In the genomic region with DNA sequence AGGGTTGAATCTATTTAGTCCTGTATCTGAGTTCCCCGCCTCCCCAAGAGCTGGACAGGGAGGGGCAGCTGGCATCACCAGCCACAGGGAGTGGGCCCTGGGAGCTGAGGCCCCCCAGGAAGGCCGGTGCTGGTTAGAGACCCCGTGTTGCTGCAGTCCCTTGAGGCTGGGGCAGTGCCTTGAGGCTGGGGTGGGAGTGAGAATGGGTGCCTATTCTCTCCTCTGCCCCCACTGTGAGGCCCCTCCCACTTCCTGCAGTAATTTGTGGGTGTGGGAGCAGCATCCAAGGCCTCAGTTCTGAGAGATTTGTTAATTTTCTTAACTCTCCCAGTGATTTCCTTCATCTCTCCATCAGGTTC, we compare ENCODE assay signal across 9 cellular contexts. TPM values are rescaled to one million over a fixed set of nuclear protein-coding genes. Genes with fewer than 3 reads are reported as not detected.
DNase-seq lines count a peak whose midpoint lies in the region; ATAC-seq, FAIRE-seq and TF ChIP-seq lines count a peak whose summit lies in the region.
"Had no signal": no experiment of that assay in that cellular context is flagged by ENCODE, and none has a peak within 500 bp of the region (broad histone marks: within the 10 kb centered on the region; RNA-seq: fewer than 3 reads in every experiment).

No MANE protein-coding gene starts in this region.

- H3K27ac ChIP-seq in endothelial cell of umbilical vein (ENCODE audit: insufficient read depth, low read depth, low read length) = peak overlapping the region; percentile 98

- peak overlapping the region; percentile 10; the same call in 1 of the 2 replicates for H3K4me3 Mint-ChIP-seq in HFFc6
- peak overlapping the region; percentile 48 for H3K4me3 Mint-ChIP-seq in activated CD4-positive, alpha-beta T cell treated with anti-CD3 and anti-CD28 coated beads, Interleukin-2, amount 10 ng/mL, durations not matched to agents 7 days and 5 days

- no peak overlapping the region for H3K4me3 ChIP-seq in endothelial cell of umbilical vein (replicated peaks in 1 of 3; ENCODE audit: insufficient read depth in 1 of 3, low read depth in 1 of 3, low read length in 3 of 3)

- H3K36me3 Mint-ChIP-seq in HFFc6 (ENCODE audit: low read depth) = peaks cover 8% of the 10 kb centered on the region
- peaks cover 15% of the 10 kb centered on the region for H3K36me3 Mint-ChIP-seq in activated CD4-positive, alpha-beta T cell treated with anti-CD3 and anti-CD28 coated beads, Interleukin-2, amount 10 ng/mL, durations not matched to agents 7 days and 5 days (ENCODE audit: low read depth)

- peaks cover 2% of the 10 kb centered on the region for H3K27me3 Mint-ChIP-seq in HFFc6 (ENCODE audit: insufficient read depth)
- no peaks in the 10 kb centered on the region for H3K27me3 Mint-ChIP-seq in activated CD4-positive, alpha-beta T cell treated with anti-CD3 and anti-CD28 coated beads, Interleukin-2, amount 10 ng/mL, durations not matched to agents 7 days and 5 days

- TF ChIP-seq CTCF in HFFc6 (IDR thresholded peaks at IDR 0.05) (no peak), endothelial cell of umbilical vein (IDR thresholded peaks at IDR 0.05; ENCODE audit: extremely low read depth in 1 of 2, insufficient read depth in 1 of 2, low read depth in 1 of 2, low read length in 2 of 2) (no peak)

- no peaks in the 10 kb centered on the region for H3K9me1 ChIP-seq in endothelial cell of umbilical vein (replicated peaks; ENCODE audit: control insufficient read depth, extremely low read depth, insufficient read depth, low read length)

- intact Hi-C loops in endothelial cell of umbilical vein (cut with micrococcal nuclease) = no loop called here

- BruUV-seq in endothelial cell of umbilical vein (replicated peaks; lab: Mats Ljungman, UMichigan) = no TSS peak

- peaks cover 30% of the 10 kb centered on the region for H3K79me2 ChIP-seq in endothelial cell of umbilical vein (ENCODE audit: control insufficient read depth, insufficient read depth, low read length)

- no peak for ATAC-seq in GM18502 (IDR thresholded peaks at IDR 0.05; ENCODE audit: poor library complexity, unreplicated experiment)
- ATAC-seq: left colon had no signal

- DNase-seq in HFFc6 (no peak), endothelial cell of umbilical vein (ENCODE audit: low read depth, low spot score) (no peak), NCI-H128 (lab: John Stamatoyannopoulos, UW; ENCODE audit: unreplicated experiment) (no peak), NCI-H2196 (lab: John Stamatoyannopoulos, UW; ENCODE audit: unreplicated experiment) (no peak), dedifferentiated amniotic fluid mesenchymal stem cell (ENCODE audit: extremely low spot score) (no peak)
- peak; percentile 75 for DNase-seq in activated CD4-positive, alpha-beta T cell treated with anti-CD3 and anti-CD28 coated beads, Interleukin-2, amount 10 ng/mL, durations not matched to agents 7 days and 5 days
- peak; percentile 50 for DNase-seq in stimulated activated CD4-positive, alpha-beta T cell treated with anti-CD3 and anti-CD28 coated beads, Interleukin-2, amount 100 ng/mL, for 4 hours (ENCODE audit: low read depth)

- H4K20me1 ChIP-seq in endothelial cell of umbilical vein (replicated peaks; ENCODE audit: control insufficient read depth, extremely low read depth, insufficient read depth, low read length) = no peaks in the 10 kb centered on the region

- H3K9me3 Mint-ChIP-seq in HFFc6 = no peaks in the 10 kb centered on the region
- H3K9me3 Mint-ChIP-seq in activated CD4-positive, alpha-beta T cell treated with anti-CD3 and anti-CD28 coated beads, Interleukin-2, amount 10 ng/mL, durations not matched to agents 7 days and 5 days = no peaks in the 10 kb centered on the region

- no peak overlapping the region for H3K9ac ChIP-seq in endothelial cell of umbilical vein (replicated peaks; ENCODE audit: extremely low read depth, insufficient read depth, low read length)

- H3K27me3 ChIP-seq in endothelial cell of umbilical vein (ENCODE audit: control insufficient read depth in 2 of 2, insufficient read depth in 2 of 2, low read length in 2 of 2) = no peaks in the 10 kb centered on the region

- peaks cover 60% of the 10 kb centered on the region for H3K4me1 Mint-ChIP-seq in HFFc6 (ENCODE audit: low read depth)
- H3K4me1 Mint-ChIP-seq in activated CD4-positive, alpha-beta T cell treated with anti-CD3 and anti-CD28 coated beads, Interleukin-2, amount 10 ng/mL, durations not matched to agents 7 days and 5 days = peaks cover 72% of the 10 kb centered on the region

- no peaks in the 10 kb centered on the region for H3K9me3 ChIP-seq in endothelial cell of umbilical vein (replicated peaks; ENCODE audit: control insufficient read depth, insufficient read depth, low read length)

- peak overlapping the region; percentile 98 for H3K27ac Mint-ChIP-seq in HFFc6
- H3K27ac Mint-ChIP-seq in activated CD4-positive, alpha-beta T cell treated with anti-CD3 and anti-CD28 coated beads, Interleukin-2, amount 10 ng/mL, durations not matched to agents 7 days and 5 days = peak overlapping the region; percentile 88

- POLR2A ChIA-PET in activated CD4-positive, alpha-beta T cell treated with anti-CD3 and anti-CD28 coated beads, Interleukin-2, amount 10 ng/mL, durations not matched to agents 7 days and 5 days (lab: Charles Lee) = no interaction called here
- POLR2A ChIA-PET in endothelial cell of umbilical vein (lab: Charles Lee) = interaction anchor here (3.8 kb wide), 1 partner anchor 8 kb away, joined by 19 read pairs; no protein-coding TSS in a partner anchor

- TF ChIP-seq POLR2A in endothelial cell of umbilical vein (IDR thresholded peaks at IDR 0.05; ENCODE audit: low read depth, low read length) = no peak

- H3K4me1 ChIP-seq in endothelial cell of umbilical vein (ENCODE audit: control insufficient read depth, extremely low read depth, insufficient read depth, low read length) = peaks cover 38% of the 10 kb centered on the region

- FAIRE-seq in endothelial cell of umbilical vein (lab: Jason Lieb, UNC) = no peak

- H2AFZ ChIP-seq in endothelial cell of umbilical vein (ENCODE audit: low read depth, low read length) = peak overlapping the region; percentile 48

- no peaks in the 10 kb centered on the region for H3K36me3 ChIP-seq in endothelial cell of umbilical vein (ENCODE audit: control insufficient read depth in 2 of 2, extremely low read depth in 1 of 2, insufficient read depth in 2 of 2, low read length in 2 of 2)

- CTCF ChIA-PET in activated CD4-positive, alpha-beta T cell treated with anti-CD3 and anti-CD28 coated beads, Interleukin-2, amount 10 ng/mL, durations not matched to agents 7 days and 5 days (lab: Charles Lee) = interaction anchor here (1.2 to 4.0 kb wide), 5 partner anchors 10 to 135 kb away, joined by 3 to 85 read pairs (median 32); no protein-coding TSS in a partner anchor
- CTCF ChIA-PET in endothelial cell of umbilical vein (lab: Charles Lee) = interaction anchor here (1.1 to 9.3 kb wide), 4 partner anchors 9 to 135 kb away, joined by 3 to 201 read pairs (median 72); no protein-coding TSS in a partner anchor

- dilution Hi-C loops in endothelial cell of umbilical vein (cut with MboI; ENCODE audit: extremely low pct_ligation_motif_present, low sequenced_read_pairs) = no loop called here

- no peak overlapping the region for H3K4me2 ChIP-seq in endothelial cell of umbilical vein (ENCODE audit: insufficient read depth, low read length)

RNA-seq across cellular contexts. Expression of gene TRAPPC3, which starts 2.5 kb away (rescaled TPM):
- 10 to 100 TPM; 76.6 to 93.4 (median 78.6) TPM for total RNA-seq in HFFc6 (2021; fragmentation: NEBNext Ultra II Directional; extraction: Animal tissue kit (Norgen Biotek cat#: 25700))
- 10 to 100 TPM; 57.5 to 59.3 TPM for total RNA-seq in activated CD4-positive, alpha-beta T cell treated with anti-CD3 and anti-CD28 coated beads, Interleukin-2, amount 10 ng/mL, durations not matched to agents 7 days and 5 days
- 87.7 and 93.4 TPM in 2 replicates for total RNA-seq in endothelial cell of umbilical vein
- polyA plus RNA-seq in endothelial cell of umbilical vein = 89.3 and 125 TPM in 2 replicates
- polyA plus RNA-seq in endothelial cell of umbilical vein (2011; cell fraction: cytosol; rRNA removed) = 108 and 132 TPM in 2 replicates
- 63.6 and 73.8 TPM in 2 replicates for polyA plus RNA-seq in endothelial cell of umbilical vein (2011; cell fraction: nucleus; rRNA removed)
- polyA plus RNA-seq in endothelial cell of umbilical vein (2012) = 92.2 and 107 TPM in 2 replicates
- 39.8 and 43.5 TPM in 2 replicates for polyA minus RNA-seq in endothelial cell of umbilical vein
- polyA minus RNA-seq in endothelial cell of umbilical vein (2011; cell fraction: cytosol; rRNA and poly(A)+ RNA removed) = 44.3 TPM
- 13.5 and 18.9 TPM in 2 replicates for polyA minus RNA-seq in endothelial cell of umbilical vein (2011; cell fraction: nucleus; rRNA and poly(A)+ RNA removed)

RNA-seq across cellular contexts. Expression of gene MAP7D1, which starts 4.1 kb away (rescaled TPM):
- total RNA-seq in HFFc6 (2021; fragmentation: NEBNext Ultra II Directional; extraction: Animal tissue kit (Norgen Biotek cat#: 25700)) = 100 to 1,000 TPM; 202 to 234 (median 210) TPM
- total RNA-seq in activated CD4-positive, alpha-beta T cell treated with anti-CD3 and anti-CD28 coated beads, Interleukin-2, amount 10 ng/mL, durations not matched to agents 7 days and 5 days = 100 to 1,000 TPM; 209 to 226 TPM
- total RNA-seq in endothelial cell of umbilical vein = 193 and 199 TPM in 2 replicates
- 69.7 and 72.8 TPM in 2 replicates for polyA plus RNA-seq in endothelial cell of umbilical vein
- polyA plus RNA-seq in endothelial cell of umbilical vein (2011; cell fraction: cytosol; rRNA removed) = 83.1 and 87.7 TPM in 2 replicates
- 96.6 and 103 TPM in 2 replicates for polyA plus RNA-seq in endothelial cell of umbilical vein (2011; cell fraction: nucleus; rRNA removed)
- 92.9 and 99.3 TPM in 2 replicates for polyA plus RNA-seq in endothelial cell of umbilical vein (2012)
- polyA minus RNA-seq in endothelial cell of umbilical vein = 30.7 and 35.9 TPM in 2 replicates
- 29.4 TPM for polyA minus RNA-seq in endothelial cell of umbilical vein (2011; cell fraction: cytosol; rRNA and poly(A)+ RNA removed)
- polyA minus RNA-seq in endothelial cell of umbilical vein (2011; cell fraction: nucleus; rRNA and poly(A)+ RNA removed) = 23.7 and 46.5 TPM in 2 replicates

RNA-seq across cellular contexts. Expression of gene COL8A2, which starts 26.8 kb away (rescaled TPM):
- 1 to 10 TPM; 1.9 to 6.4 (median 2.4) TPM for total RNA-seq in HFFc6 (2021; fragmentation: NEBNext Ultra II Directional; extraction: Animal tissue kit (Norgen Biotek cat#: 25700))
- not detected for total RNA-seq in activated CD4-positive, alpha-beta T cell treated with anti-CD3 and anti-CD28 coated beads, Interleukin-2, amount 10 ng/mL, durations not matched to agents 7 days and 5 days
- 0.78 and 1.3 TPM in 2 replicates for total RNA-seq in endothelial cell of umbilical vein
- 1.2 and 1.6 TPM in 2 replicates for polyA plus RNA-seq in endothelial cell of umbilical vein
- 0.83 and 0.97 TPM in 2 replicates for polyA plus RNA-seq in endothelial cell of umbilical vein (2011; cell fraction: cytosol; rRNA removed)
- polyA plus RNA-seq in endothelial cell of umbilical vein (2011; cell fraction: nucleus; rRNA removed) = 0.75 and 0.77 TPM in 2 replicates
- 1.4 and 2.9 TPM in 2 replicates for polyA plus RNA-seq in endothelial cell of umbilical vein (2012)
- 0.73 and 1.1 TPM in 2 replicates for polyA minus RNA-seq in endothelial cell of umbilical vein
- not detected for polyA minus RNA-seq in endothelial cell of umbilical vein (2011; cell fraction: cytosol; rRNA and poly(A)+ RNA removed)
- 0.19 TPM in 2 replicates for polyA minus RNA-seq in endothelial cell of umbilical vein (2011; cell fraction: nucleus; rRNA and poly(A)+ RNA removed)

Comparison
In these comparisons a context has a peak if more than half of its experiments do, and no peak if none do; other contexts are left out.
1. DNase-seq: peak in activated CD4-positive, alpha-beta T cell treated with anti-CD3 and anti-CD28 coated beads, Interleukin-2, amount 10 ng/mL, durations not matched to agents 7 days and 5 days (single experiment) and stimulated activated CD4-positive, alpha-beta T cell treated with anti-CD3 and anti-CD28 coated beads, Interleukin-2, amount 100 ng/mL, for 4 hours (single experiment); none in HFFc6 (single experiment), endothelial cell of umbilical vein (single experiment), NCI-H128 (single experiment), NCI-H2196 (single experiment) and dedifferentiated amniotic fluid mesenchymal stem cell (single experiment).